ENCODE assay signal across 2 cellular contexts in genomic region chr6:122944936-122945335, GRCh38. TPM values are rescaled to one million over a fixed set of nuclear protein-coding genes. Genes with fewer than 3 reads are reported as not detected.
"Had no signal": no experiment of that assay in that cellular context is flagged by ENCODE, and none has a peak within 500 bp of the region (broad histone marks: within the 10 kb centered on the region; RNA-seq: fewer than 3 reads in every experiment).

No MANE protein-coding gene starts in this region.

RNA-seq across cellular contexts. Expression of gene CLVS2, which starts 51.1 kb away (rescaled TPM):
- total RNA-seq: GM23248, HFFc6 had no signal
- polyA plus RNA-seq: GM23248 had no signal
